8 cellular contexts compared by ENCODE assay signal in the genomic region with DNA sequence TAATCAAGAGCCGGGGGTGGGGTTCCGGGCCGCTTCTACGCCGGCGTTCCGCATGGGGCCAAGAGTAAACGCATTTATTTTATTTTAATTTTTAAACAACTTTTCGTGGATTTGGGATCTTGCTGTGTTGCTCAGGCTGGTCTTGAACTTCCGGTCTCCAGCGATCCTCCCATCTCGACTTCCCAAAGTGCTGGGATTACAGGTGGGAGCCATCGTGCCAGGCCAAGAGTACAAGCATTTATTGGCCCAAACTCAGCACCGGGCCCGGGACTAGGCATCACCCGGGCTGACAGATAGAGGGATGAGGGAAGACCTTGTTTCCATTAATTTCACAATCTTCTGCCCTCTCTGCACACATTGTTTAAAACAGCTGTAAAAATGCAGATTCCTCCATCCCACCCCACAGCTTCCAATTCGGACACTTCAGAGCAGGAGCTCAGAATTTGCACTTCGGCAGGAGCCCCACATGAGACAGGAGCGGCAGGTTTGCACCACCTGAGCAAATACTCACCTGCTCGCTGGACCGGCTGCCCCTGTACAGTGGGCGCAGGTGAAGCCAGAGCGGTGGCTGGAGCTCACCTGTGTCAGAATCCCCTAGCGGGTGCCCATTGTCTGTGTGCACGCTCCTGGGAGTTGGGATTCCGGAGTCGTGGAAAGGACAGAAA. TPM values are rescaled to one million over a fixed set of nuclear protein-coding genes. Genes with fewer than 3 reads are reported as not detected.
DNase-seq lines count a peak whose midpoint lies in the region; ATAC-seq, FAIRE-seq and TF ChIP-seq lines count a peak whose summit lies in the region.

No MANE protein-coding gene starts in this region.

- H4K20me1 ChIP-seq in K562 (replicated peaks; ENCODE audit: control insufficient read depth, insufficient read depth, low read length) = peaks cover 12% of the 10 kb centered on the region; the same call in 1 of the 2 replicates

- no peak for TF ChIP-seq CTCF in BE2C (IDR thresholded peaks at IDR 0.05; ENCODE audit: low read depth, low read length)
- no peak for TF ChIP-seq CTCF in K562 (IDR thresholded peaks at IDR 0.05 in 2 of 3, conservative IDR thresholded peaks at IDR 0.05 in 1 of 3; ENCODE audit: insufficient read depth in 2 of 3, low read depth in 1 of 3, low read length in 3 of 3)
- TF ChIP-seq CTCF in mesothelial cell of epicardium (IDR thresholded peaks at IDR 0.05; ENCODE audit: unreplicated experiment) = no peak

- peak; percentile 11 for FAIRE-seq in K562 (lab: Jason Lieb, UNC)

- CTCF ChIA-PET in K562 (lab: Yijun Ruan, JAX; ENCODE audit: low intra/inter-chr PET ratio) = no interaction called here

- TF ChIP-seq POLR2A in K562 (conservative IDR thresholded peaks at IDR 0.05) = no peak

- H3K27ac Mint-ChIP-seq in mesothelial cell of epicardium = no peak overlapping the region

- peak overlapping the region; percentile 84 for H3K4me2 ChIP-seq in K562 (ENCODE audit: insufficient read depth, low read length)

- peaks cover 3% of the 10 kb centered on the region for H3K9me1 ChIP-seq in K562 (ENCODE audit: control insufficient read depth, insufficient read depth, low read length)

- POLR2A ChIA-PET in K562 (lab: Yijun Ruan, JAX) = interaction anchor here (0.6 to 1.9 kb wide), 5 partner anchors 8 to 1685 kb away, joined by 3 to 9 read pairs (median 3); no protein-coding TSS in a partner anchor

- TF ChIP-seq EP300 in K562 (IDR thresholded peaks at IDR 0.05; ENCODE audit: low read length) = no peak

- peak overlapping the region; percentile 36 to 84; a peak in 3 of 4 replicates for H3K9ac ChIP-seq in K562 (ENCODE audit: insufficient read depth in 1 of 2, low read depth in 2 of 2, low read length in 2 of 2)

- no peaks in the 10 kb centered on the region for H3K36me3 Mint-ChIP-seq in mesothelial cell of epicardium

- BruUV-seq in K562 (replicated peaks; lab: Mats Ljungman, UMichigan) = TSS peak; percentile 64

- no peaks in the 10 kb centered on the region for H3K9me3 ChIP-seq in BE2C
- no peaks in the 10 kb centered on the region for H3K9me3 ChIP-seq in K562 (replicated peaks; ENCODE audit: control insufficient read depth, insufficient read depth, low read depth, low read length)

- DNase-seq in BE2C (no peak), K562 (ENCODE audit: extremely low read depth in 1 of 4, low spot score in 3 of 4) (no peak), mesothelial cell of epicardium (ENCODE audit: low spot score in 2 of 2, unreplicated experiment in 2 of 2) (no peak), NCI-H1436 (lab: John Stamatoyannopoulos, UW) (no peak), LoVo (ENCODE audit: low spot score) (no peak)

- H3K4me1 Mint-ChIP-seq in mesothelial cell of epicardium = peaks cover 15% of the 10 kb centered on the region

- peaks cover 10% of the 10 kb centered on the region for H3K36me3 ChIP-seq in BE2C
- H3K36me3 ChIP-seq in K562 (ENCODE audit: control insufficient read depth, insufficient read depth, low read length) = peaks cover 30% of the 10 kb centered on the region; the same call in 2 of the 3 replicates

- H3K27me3 Mint-ChIP-seq in mesothelial cell of epicardium (ENCODE audit: low read depth) = peaks cover 2% of the 10 kb centered on the region

- H3K27ac ChIP-seq in K562 (ENCODE audit: extremely low read depth, low read depth, low read length) = no peak overlapping the region

- H3K79me2 ChIP-seq in K562 (ENCODE audit: control insufficient read depth, insufficient read depth, low read length) = peaks cover 41% of the 10 kb centered on the region

- no peaks in the 10 kb centered on the region for H3K9me3 Mint-ChIP-seq in mesothelial cell of epicardium

- no peak for TF ChIP-seq RAD21 in K562 (CRISPR knock-in tag; conservative IDR thresholded peaks at IDR 0.05 in 1 of 2, IDR thresholded peaks at IDR 0.05 in 1 of 2)

- H3K4me3 ChIP-seq in BE2C (ENCODE audit: low read depth, low read length) = peak overlapping the region; percentile 44
- H3K4me3 ChIP-seq in K562 = peak overlapping the region; percentile 47

- WGBS in K562 (ENCODE audit: insufficient coverage, low coverage, missing lambda C conversion rate) = 41% methylated on average over 25 of the region's 27 CpGs

- intact Hi-C loops in K562 (cut with micrococcal nuclease) = no loop called here

- H3K4me3 Mint-ChIP-seq in mesothelial cell of epicardium = peak overlapping the region; percentile 56

- H2AFZ ChIP-seq in K562 (ENCODE audit: low read depth, low read length) = peak overlapping the region; percentile 89

- H3K27me3 ChIP-seq in BE2C (no peaks in the 10 kb centered on the region), K562 (ENCODE audit: control insufficient read depth in 2 of 2, insufficient read depth in 2 of 2, low read length in 2 of 2) (no peaks in the 10 kb centered on the region)

- no peaks in the 10 kb centered on the region for H3K4me1 ChIP-seq in BE2C
- peaks cover 17 to 33% of the 10 kb centered on the region in 2 experiments; a peak in 4 of 5 replicates for H3K4me1 ChIP-seq in K562 (replicated peaks in 1 of 2; ENCODE audit: control insufficient read depth in 2 of 2, insufficient read depth in 2 of 2, low read length in 2 of 2)

- in situ Hi-C loops in K562 (cut with MboI) = no loop called here

- peak; percentile 6 for ATAC-seq in HG03354 (IDR thresholded peaks at IDR 0.05; ENCODE audit: poor library complexity, severe bottlenecking, unreplicated experiment)
- ATAC-seq in K562 = no peak
- no peak for ATAC-seq in HG03442 (IDR thresholded peaks at IDR 0.05; ENCODE audit: unreplicated experiment)
- ATAC-seq in GM21360 (IDR thresholded peaks at IDR 0.05; ENCODE audit: unreplicated experiment) = no peak

TF ChIP-seq in K562, 482 proteins besides CTCF, POLR2A, EP300 and RAD21 (continues in another document):
- TF ChIP-seq CHD2 (IDR thresholded peaks at IDR 0.05; ENCODE audit: low read depth, low read length) = no peak
- TF ChIP-seq ZNF133 (CRISPR knock-in tag; IDR thresholded peaks at IDR 0.05) = no peak
- peak; percentile 59; the same call in 1 of the 2 replicates for TF ChIP-seq ETV1 (tag; conservative IDR thresholded peaks at IDR 0.05; ENCODE audit: low read depth)
- no peak for TF ChIP-seq MAZ (CRISPR knock-in tag; conservative IDR thresholded peaks at IDR 0.05 in 1 of 2, IDR thresholded peaks at IDR 0.05 in 1 of 2)
- TF ChIP-seq, protein P1, sequence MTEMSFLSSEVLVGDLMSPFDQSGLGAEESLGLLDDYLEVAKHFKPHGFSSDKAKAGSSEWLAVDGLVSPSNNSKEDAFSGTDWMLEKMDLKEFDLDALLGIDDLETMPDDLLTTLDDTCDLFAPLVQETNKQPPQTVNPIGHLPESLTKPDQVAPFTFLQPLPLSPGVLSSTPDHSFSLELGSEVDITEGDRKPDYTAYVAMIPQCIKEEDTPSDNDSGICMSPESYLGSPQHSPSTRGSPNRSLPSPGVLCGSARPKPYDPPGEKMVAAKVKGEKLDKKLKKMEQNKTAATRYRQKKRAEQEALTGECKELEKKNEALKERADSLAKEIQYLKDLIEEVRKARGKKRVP (CRISPR knock-in tag; IDR thresholded peaks at IDR 0.05) = no peak
- TF ChIP-seq, protein P2, sequence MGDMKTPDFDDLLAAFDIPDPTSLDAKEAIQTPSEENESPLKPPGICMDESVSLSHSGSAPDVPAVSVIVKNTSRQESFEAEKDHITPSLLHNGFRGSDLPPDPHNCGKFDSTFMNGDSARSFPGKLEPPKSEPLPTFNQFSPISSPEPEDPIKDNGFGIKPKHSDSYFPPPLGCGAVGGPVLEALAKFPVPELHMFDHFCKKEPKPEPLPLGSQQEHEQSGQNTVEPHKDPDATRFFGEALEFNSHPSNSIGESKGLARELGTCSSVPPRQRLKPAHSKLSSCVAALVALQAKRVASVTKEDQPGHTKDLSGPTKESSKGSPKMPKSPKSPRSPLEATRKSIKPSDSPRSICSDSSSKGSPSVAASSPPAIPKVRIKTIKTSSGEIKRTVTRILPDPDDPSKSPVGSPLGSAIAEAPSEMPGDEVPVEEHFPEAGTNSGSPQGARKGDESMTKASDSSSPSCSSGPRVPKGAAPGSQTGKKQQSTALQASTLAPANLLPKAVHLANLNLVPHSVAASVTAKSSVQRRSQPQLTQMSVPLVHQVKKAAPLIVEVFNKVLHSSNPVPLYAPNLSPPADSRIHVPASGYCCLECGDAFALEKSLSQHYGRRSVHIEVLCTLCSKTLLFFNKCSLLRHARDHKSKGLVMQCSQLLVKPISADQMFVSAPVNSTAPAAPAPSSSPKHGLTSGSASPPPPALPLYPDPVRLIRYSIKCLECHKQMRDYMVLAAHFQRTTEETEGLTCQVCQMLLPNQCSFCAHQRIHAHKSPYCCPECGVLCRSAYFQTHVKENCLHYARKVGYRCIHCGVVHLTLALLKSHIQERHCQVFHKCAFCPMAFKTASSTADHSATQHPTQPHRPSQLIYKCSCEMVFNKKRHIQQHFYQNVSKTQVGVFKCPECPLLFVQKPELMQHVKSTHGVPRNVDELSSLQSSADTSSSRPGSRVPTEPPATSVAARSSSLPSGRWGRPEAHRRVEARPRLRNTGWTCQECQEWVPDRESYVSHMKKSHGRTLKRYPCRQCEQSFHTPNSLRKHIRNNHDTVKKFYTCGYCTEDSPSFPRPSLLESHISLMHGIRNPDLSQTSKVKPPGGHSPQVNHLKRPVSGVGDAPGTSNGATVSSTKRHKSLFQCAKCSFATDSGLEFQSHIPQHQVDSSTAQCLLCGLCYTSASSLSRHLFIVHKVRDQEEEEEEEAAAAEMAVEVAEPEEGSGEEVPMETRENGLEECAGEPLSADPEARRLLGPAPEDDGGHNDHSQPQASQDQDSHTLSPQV (IDR thresholded peaks at IDR 0.05) = no peak
- TF ChIP-seq CREM (IDR thresholded peaks at IDR 0.05; ENCODE audit: low read depth) = no peak

RNA-seq across cellular contexts. Expression of gene GINS2, which starts 0.7 kb away (rescaled TPM):
- 6.0 TPM for polyA plus RNA-seq in BE2C (2012; ENCODE audit: insufficient read depth, insufficient read length, low read depth)
- total RNA-seq in K562 (2011; cell fraction: chromatin; rRNA removed; ENCODE audit: low replicate concordance) = 24.8 and 32.7 TPM in 2 replicates
- 24.2 and 24.5 TPM in 2 replicates for total RNA-seq in K562 (2011; cell fraction: nucleolus; rRNA removed)
- 23.2 and 33.3 TPM in 2 replicates for total RNA-seq in K562 (2011; cell fraction: nucleoplasm; rRNA removed)
- total RNA-seq in K562 (2014; rRNA removed) (42.0 and 44.2 TPM in 2 replicates), K562 (2014; rRNA removed; fragmentation: Illumina TruSeq; extraction: Trizol) (43.8 and 47.3 TPM in 2 replicates), K562 (2015; rRNA removed; fragmentation: Illumina TruSeq; extraction: Trizol) (39.4 and 40.4 TPM in 2 replicates), K562 (2021) (57.5 and 61.6 TPM in 2 replicates), mesothelial cell of epicardium (13.4 to 15.3 TPM (median 14.8 TPM) in 3 replicates)
- polyA plus RNA-seq in K562 (2011; rRNA removed) (38.4 and 44.6 TPM in 2 replicates), K562 (2014; fragmentation: Illumina TruSeq; extraction: Trizol) (41.4 and 49.8 TPM in 2 replicates), K562 (2014; fragmentation: Nextera tagmentation; extraction: Ambion mirVana) (10 to 100 TPM; 61.3 to 76.2 TPM), K562 (2014; rRNA removed) (42.3 and 42.9 TPM in 2 replicates)
- 27.8 and 34.2 TPM in 2 replicates for polyA plus RNA-seq in K562 (2011; cell fraction: cytosol; rRNA removed)
- 15.7 and 20.5 TPM in 2 replicates for polyA plus RNA-seq in K562 (2011; cell fraction: nucleus; rRNA removed)
- polyA plus RNA-seq in K562 (2012) = 26.1 and 33.8 TPM in 2 replicates
- polyA minus RNA-seq in K562 (2011; rRNA and poly(A)+ RNA removed) = 25.6 and 28.3 TPM in 2 replicates
- polyA minus RNA-seq in K562 (2011; cell fraction: cytosol; rRNA and poly(A)+ RNA removed) = 13.6 and 17.8 TPM in 2 replicates
- 10.2 and 13.2 TPM in 2 replicates for polyA minus RNA-seq in K562 (2011; cell fraction: nucleus; rRNA and poly(A)+ RNA removed)
